10 cellular contexts compared by ENCODE assay signal in the genomic region with DNA sequence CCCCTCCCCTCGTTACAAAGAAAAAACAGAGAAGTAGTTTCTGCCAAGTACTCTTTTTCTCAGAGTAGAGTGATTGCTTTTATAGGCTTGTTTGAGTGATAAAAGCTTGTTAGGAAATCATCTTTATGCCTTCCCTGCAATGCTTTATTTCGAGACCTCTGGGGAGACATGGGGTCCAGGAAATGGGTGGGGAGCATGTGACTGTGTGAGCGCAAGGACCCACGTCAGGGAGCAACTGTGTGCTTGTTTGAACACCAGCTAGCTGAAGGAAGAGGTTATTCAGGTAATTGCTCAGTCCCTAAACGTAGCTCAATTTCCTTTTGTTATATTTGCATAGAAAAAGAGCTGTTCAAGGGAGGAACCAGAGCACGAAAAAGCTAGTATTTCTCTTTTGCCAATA.
DNase-seq lines count a peak whose midpoint lies in the region; ATAC-seq and TF ChIP-seq lines count a peak whose summit lies in the region.
"Had no signal": no experiment of that assay in that cellular context is flagged by ENCODE, and none has a peak within 500 bp of the region (broad histone marks: within the 10 kb centered on the region; RNA-seq: fewer than 3 reads in every experiment).

No MANE protein-coding gene starts in this region.

- WGBS in transverse colon (ENCODE audit: low coverage in 1 of 2), 2 donors, result 23 to 26% methylated on average over 6 of the region's 6 CpGs

- intact Hi-C loops in left ventricle myocardium inferior (cut with micrococcal nuclease), result loop anchor here (10.0 kb wide), 1 partner anchor 324 kb away; a partner anchor contains a TSS
- intact Hi-C loops in Right ventricle myocardium superior (cut with DNase I), result no loop called here
- intact Hi-C loops in transverse colon (cut with DNase I; ENCODE audit: low total_unique reads), result no loop called here

- DNase-seq in left ventricle myocardium inferior (no peak), Right ventricle myocardium superior (no peak), SK-N-MC (ENCODE audit: low read depth, low spot score) (no peak), endothelial cell (ENCODE audit: low spot score) (no peak), transverse colon (peak; percentile 68), DMS 273 (lab: John Stamatoyannopoulos, UW; ENCODE audit: unreplicated experiment) (no peak), DMS 273 treated with DMSO at 0.1 percent for 48 hours (lab: John Stamatoyannopoulos, UW) (no peak), GM13977 (ENCODE audit: low spot score) (no peak)

- no peak for ATAC-seq in Right ventricle myocardium superior (ENCODE audit: poor library complexity)

- no peak overlapping the region for H3K4me3 Mint-ChIP-seq in endothelial cell (ENCODE audit: unreplicated experiment)

- H3K27ac Mint-ChIP-seq in endothelial cell (ENCODE audit: unreplicated experiment), result peak overlapping the region; percentile 62

- H3K4me3 ChIP-seq in left ventricle myocardium inferior (no peak overlapping the region), SK-N-MC (no peak overlapping the region), transverse colon (no peak overlapping the region)
- H3K4me3 ChIP-seq: body of pancreas, pancreas had no signal

- H3K4me1 Mint-ChIP-seq in endothelial cell (ENCODE audit: unreplicated experiment), result peaks cover 25% of the 10 kb centered on the region

- TF ChIP-seq POLR2A in transverse colon (IDR thresholded peaks at IDR 0.05), result no peak

- peak; percentile 6 for TF ChIP-seq EP300 in transverse colon (IDR thresholded peaks at IDR 0.05; ENCODE audit: low read depth)

- H3K36me3 Mint-ChIP-seq in endothelial cell (ENCODE audit: low read depth, unreplicated experiment), result no peaks in the 10 kb centered on the region

- peaks cover 56% of the 10 kb centered on the region for H3K4me1 ChIP-seq in left ventricle myocardium inferior
- peaks cover 41 to 68% (median 58%) of the 10 kb centered on the region in 4 donors for H3K4me1 ChIP-seq in transverse colon

- no peaks in the 10 kb centered on the region for H3K9me3 ChIP-seq in left ventricle myocardium inferior (replicated peaks)
- H3K9me3 ChIP-seq in SK-N-MC (ENCODE audit: low read depth, low read length), result no peaks in the 10 kb centered on the region
- no peaks in the 10 kb centered on the region for H3K9me3 ChIP-seq in transverse colon
- H3K9me3 ChIP-seq: body of pancreas, pancreas had no signal

- in situ Hi-C loops in transverse colon (cut with MboI; ENCODE audit: low pct_ligation_motif_present in 1 of 4, low pct_unique_long_range_greater_than_20kb in 1 of 4, low sequenced_read_pairs in 3 of 4) (loop anchor here in 3 of 4 donors (25.0 kb wide), 2 partner anchors 102 to 327 kb away; a partner anchor contains a TSS), GM13977 (cut with MboI; ENCODE audit: low pct_unique_long_range_greater_than_20kb, low sequenced_read_pairs, unreplicated experiment) (no loop called here)

- H3K27me3 Mint-ChIP-seq in endothelial cell (ENCODE audit: unreplicated experiment), result no peaks in the 10 kb centered on the region

- no peaks in the 10 kb centered on the region for H3K36me3 ChIP-seq in left ventricle myocardium inferior
- H3K36me3 ChIP-seq in SK-N-MC (ENCODE audit: insufficient read depth, low read length), result no peaks in the 10 kb centered on the region
- H3K36me3 ChIP-seq in transverse colon, result no peaks in the 10 kb centered on the region
- H3K36me3 ChIP-seq: pancreas had no signal

- H3K27ac ChIP-seq in left ventricle myocardium inferior (replicated peaks) (peak overlapping the region; percentile 32), SK-N-MC (peak overlapping the region; percentile 9; the same call in 1 of the 2 replicates), transverse colon (peak overlapping the region; percentile 78 to 82 (median 78))

- TF ChIP-seq CTCF in left ventricle myocardium inferior (IDR thresholded peaks at IDR 0.05; ENCODE audit: borderline replicate concordance) (no peak), endothelial cell (IDR thresholded peaks at IDR 0.05; ENCODE audit: unreplicated experiment) (no peak), transverse colon (IDR thresholded peaks at IDR 0.05) (no peak), GM13977 (IDR thresholded peaks at IDR 0.05; ENCODE audit: extremely low read depth, insufficient read depth, missing control alignments) (no peak)

- H3K27me3 ChIP-seq in left ventricle myocardium inferior (ENCODE audit: low read depth) (no peaks in the 10 kb centered on the region), transverse colon (no peaks in the 10 kb centered on the region)
- H3K27me3 ChIP-seq: body of pancreas, pancreas had no signal

- no peaks in the 10 kb centered on the region for H3K9me3 Mint-ChIP-seq in endothelial cell (ENCODE audit: unreplicated experiment)

- no peak overlapping the region for H3K9ac ChIP-seq in SK-N-MC (ENCODE audit: insufficient read length)

Comparison
In these comparisons a context has a peak if more than half of its experiments do, and no peak if none do; other contexts are left out.
1. H3K27ac ChIP-seq: peak in every context shown above with its lines; median percentile 78 in transverse colon; 32 in left ventricle myocardium inferior; 9 in SK-N-MC.